Comparison of ENCODE assay signal across 8 cellular contexts in genomic region chr17:77451894-77452852, GRCh38.
DNase-seq lines count a peak whose midpoint lies in the region; ATAC-seq and TF ChIP-seq lines count a peak whose summit lies in the region.

No MANE protein-coding gene starts in this region.

- H3K4me1 Mint-ChIP-seq in CD4-positive, CD25-positive, alpha-beta regulatory T cell = peaks cover 0 to 51% (median 33%) of the 10 kb centered on the region in 4 donors

- no peaks in the 10 kb centered on the region for H3K27me3 ChIP-seq in CD4-positive, CD25-positive, alpha-beta regulatory T cell (ENCODE audit: control insufficient read depth, insufficient read depth, low read length)
- no peaks in the 10 kb centered on the region for H3K27me3 ChIP-seq in mucosa of stomach (ENCODE audit: control insufficient read depth, insufficient read depth, low read length)
- H3K27me3 ChIP-seq in upper lobe of right lung = no peaks in the 10 kb centered on the region

- peak overlapping the region; percentile 80 for H3K9ac ChIP-seq in mucosa of stomach (ENCODE audit: low read length)

- intact Hi-C loops in upper lobe of right lung (cut with DNase I) = no loop called here

- H3K27me3 Mint-ChIP-seq in CD4-positive, CD25-positive, alpha-beta regulatory T cell = no peaks in the 10 kb centered on the region

- H3K36me3 Mint-ChIP-seq in CD4-positive, CD25-positive, alpha-beta regulatory T cell = peaks cover 14% of the 10 kb centered on the region

- TF ChIP-seq CTCF in epithelial cell of proximal tubule (conservative IDR thresholded peaks at IDR 0.05; ENCODE audit: low read depth, low read length) (no peak), upper lobe of right lung (IDR thresholded peaks at IDR 0.05) (no peak)

- no peak for ATAC-seq in CD4-positive, CD25-positive, alpha-beta regulatory T cell (ENCODE audit: low read depth in 2 of 2)
- ATAC-seq in upper lobe of right lung (peak; percentile 67), GM19463 (IDR thresholded peaks at IDR 0.05; ENCODE audit: unreplicated experiment) (no peak)

- no peaks in the 10 kb centered on the region for H3K9me3 ChIP-seq in CD4-positive, CD25-positive, alpha-beta regulatory T cell (ENCODE audit: control insufficient read depth in 2 of 2, low read length in 2 of 2)
- H3K9me3 ChIP-seq in mucosa of stomach (ENCODE audit: control insufficient read depth, low read length) (no peaks in the 10 kb centered on the region), upper lobe of right lung (no peaks in the 10 kb centered on the region)

- peak in 1 of 3 donors; percentile 46 for DNase-seq in CD4-positive, CD25-positive, alpha-beta regulatory T cell
- DNase-seq in HT-29 (ENCODE audit: low spot score) (peak; percentile 77), T1000 (lab: John Stamatoyannopoulos, UW) (peak; percentile 43), epithelial cell of proximal tubule (ENCODE audit: low read depth) (no peak), upper lobe of right lung (peak; percentile 77), NCI-H2029 treated with DMSO at 0.1 percent for 48 hours (lab: John Stamatoyannopoulos, UW) (no peak)

- H3K4me1 ChIP-seq in CD4-positive, CD25-positive, alpha-beta regulatory T cell (ENCODE audit: control insufficient read depth, insufficient read depth, low read length, poor library complexity, severe bottlenecking) = peaks cover 83% of the 10 kb centered on the region
- H3K4me1 ChIP-seq in mucosa of stomach (ENCODE audit: control insufficient read depth, insufficient read depth, low read length) (peaks cover 75% of the 10 kb centered on the region), upper lobe of right lung (peaks cover 68% of the 10 kb centered on the region)

- H3K27ac Mint-ChIP-seq in CD4-positive, CD25-positive, alpha-beta regulatory T cell = peak overlapping the region; percentile 98 to 100 (median 99)

- H3K4me3 Mint-ChIP-seq in CD4-positive, CD25-positive, alpha-beta regulatory T cell = peak overlapping the region; percentile 91 to 100 (median 96)

- peak overlapping the region; percentile 97 for H3K4me3 ChIP-seq in CD4-positive, CD25-positive, alpha-beta regulatory T cell (ENCODE audit: low read depth, low read length)
- peak overlapping the region; percentile 58 for H3K4me3 ChIP-seq in epithelial cell of proximal tubule (ENCODE audit: low read depth, low read length)
- peak overlapping the region; percentile 66 for H3K4me3 ChIP-seq in mucosa of stomach (ENCODE audit: low read length)
- peak overlapping the region; percentile 65 for H3K4me3 ChIP-seq in upper lobe of right lung

- H3K36me3 ChIP-seq in CD4-positive, CD25-positive, alpha-beta regulatory T cell (ENCODE audit: control insufficient read depth, insufficient read depth, low read length) = no peaks in the 10 kb centered on the region
- no peaks in the 10 kb centered on the region for H3K36me3 ChIP-seq in mucosa of stomach (ENCODE audit: control insufficient read depth, insufficient read depth, low read length)
- H3K36me3 ChIP-seq in upper lobe of right lung = no peaks in the 10 kb centered on the region

- H3K27ac ChIP-seq in CD4-positive, CD25-positive, alpha-beta regulatory T cell (ENCODE audit: insufficient read depth, low read length, poor library complexity, severe bottlenecking) = peak overlapping the region; percentile 91
- H3K27ac ChIP-seq in upper lobe of right lung = peak overlapping the region; percentile 82

- no peaks in the 10 kb centered on the region for H3K9me3 Mint-ChIP-seq in CD4-positive, CD25-positive, alpha-beta regulatory T cell

Comparison
In these comparisons a context has a peak if more than half of its experiments do, and no peak if none do; other contexts are left out.
1. DNase-seq: peak in HT-29 (single experiment), T1000 (single experiment) and upper lobe of right lung (single experiment); none in epithelial cell of proximal tubule (single experiment) and NCI-H2029 treated with DMSO at 0.1 percent for 48 hours (single experiment).
2. Peak in every context shown above with its lines, with median percentiles within 50 percentile points of each other: H3K4me3 ChIP-seq.